5 cellular contexts compared by ENCODE assay signal in genomic region chr11:112732031-112732430, GRCh38.
"Had no signal": no experiment of that assay in that cellular context is flagged by ENCODE, and none has a peak within 500 bp of the region (broad histone marks: within the 10 kb centered on the region; RNA-seq: fewer than 3 reads in every experiment).

No MANE protein-coding gene starts in this region.

- H3K4me1 Mint-ChIP-seq: IgD-negative memory B cell had no signal

- ATAC-seq: HepG2, K562 had no signal

- H3K36me3 Mint-ChIP-seq: IgD-negative memory B cell had no signal

- DNase-seq: IMR-90 had no signal

- H3K27ac Mint-ChIP-seq: IgD-negative memory B cell had no signal

- H3K4me3 ChIP-seq: K562 had no signal

- H3K27ac ChIP-seq: HL-60 had no signal
